In the genomic region with DNA sequence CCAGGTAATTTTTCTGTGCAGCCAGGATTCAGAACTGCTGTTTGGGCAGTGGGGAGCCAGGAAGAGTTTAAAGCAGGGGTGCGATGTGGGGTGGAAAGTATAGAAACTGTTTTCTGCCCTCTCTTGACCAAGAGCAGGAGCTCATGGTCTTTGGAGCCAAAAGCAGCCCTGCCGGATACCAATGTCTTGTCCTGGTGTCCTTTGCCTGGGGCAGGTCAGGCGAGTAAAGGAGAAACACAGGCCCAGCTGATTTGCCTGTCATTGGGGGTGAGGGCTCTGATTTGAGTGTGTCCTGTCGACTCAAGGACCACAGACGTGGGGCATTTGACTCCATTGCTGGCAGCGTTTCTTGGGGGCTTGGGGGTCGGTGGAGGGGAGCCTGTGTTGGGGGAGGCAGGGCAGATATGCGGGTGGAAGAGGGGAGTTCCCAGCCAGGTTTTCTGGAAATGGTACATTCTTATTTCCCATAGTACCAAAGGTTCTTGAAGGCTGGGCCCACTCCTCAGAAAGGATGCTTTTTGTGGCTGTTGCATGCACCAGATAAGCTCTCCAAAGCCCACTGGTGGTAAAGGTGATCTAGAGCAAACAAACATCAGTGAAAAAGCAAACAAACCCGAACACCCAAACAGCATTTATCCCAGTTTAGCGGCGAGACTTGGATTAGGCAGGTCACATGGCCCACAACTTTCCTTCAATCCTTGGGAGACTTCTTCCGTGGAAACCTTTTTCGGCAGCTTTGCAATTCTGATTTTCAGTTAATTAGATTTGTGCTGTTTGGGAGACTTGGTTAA, we compare ENCODE assay signal across 23 cellular contexts. TPM values are rescaled to one million over a fixed set of nuclear protein-coding genes. Genes with fewer than 3 reads are reported as not detected.
A peak's percentile ranks its signal among the peaks of the same experiment; 100 is the strongest.
DNase-seq lines count a peak whose midpoint lies in the region; ATAC-seq and TF ChIP-seq lines count a peak whose summit lies in the region.
"Had no signal": no experiment of that assay in that cellular context is flagged by ENCODE, and none has a peak within 500 bp of the region (broad histone marks: within the 10 kb centered on the region; RNA-seq: fewer than 3 reads in every experiment).

No MANE protein-coding gene starts in this region.

- H3K27me3 ChIP-seq in DND-41 (ENCODE audit: insufficient read depth, low read length, poor library complexity) = no peaks in the 10 kb centered on the region
- no peaks in the 10 kb centered on the region for H3K27me3 ChIP-seq in neural progenitor cell
- H3K27me3 ChIP-seq: MG63, SJSA1 had no signal

- peaks cover 11% of the 10 kb centered on the region for H3K4me1 Mint-ChIP-seq in activated CD8-positive, alpha-beta T cell treated with anti-CD3 and anti-CD28 coated beads for 36 hours (ENCODE audit: low read depth)
- peaks cover 78% of the 10 kb centered on the region for H3K4me1 Mint-ChIP-seq in neural progenitor cell

- H3K4me2 ChIP-seq in DND-41 (ENCODE audit: insufficient read depth, low read length) (no peak overlapping the region), neural progenitor cell (peak overlapping the region; percentile 10), OCI-LY7 (ENCODE audit: low read length) (no peak overlapping the region)

- H3K27me3 Mint-ChIP-seq in activated CD8-positive, alpha-beta T cell treated with anti-CD3 and anti-CD28 coated beads for 36 hours = no peaks in the 10 kb centered on the region
- peaks cover 8% of the 10 kb centered on the region for H3K27me3 Mint-ChIP-seq in neural progenitor cell (ENCODE audit: insufficient read depth, low read depth)
- H3K27me3 Mint-ChIP-seq: activated CD4-positive, alpha-beta memory T cell treated with anti-CD3 and anti-CD28 coated beads for 36 hours; activated naive CD8-positive, alpha-beta T cell; effector memory CD8-positive, alpha-beta T cell; memory B cell; stimulated activated naive B cell treated with anti-CD40 and anti-IgM and Interleukin-4, amounts not matched to agents 10 μg/mL and 1 μg/mL and 100 μg/mL, for 72 hours; T-cell had no signal

- H2AFZ ChIP-seq in DND-41 (ENCODE audit: low read depth, low read length) (no peak overlapping the region), neural progenitor cell (replicated peaks) (no peak overlapping the region), OCI-LY7 (ENCODE audit: low read length) (no peak overlapping the region)

- no peak for TF ChIP-seq CTCF in DND-41 (IDR thresholded peaks at IDR 0.05; ENCODE audit: borderline replicate concordance, extremely low read depth, low read length, poor library complexity, severe bottlenecking)
- no peak for TF ChIP-seq CTCF in LNCaP clone FGC (IDR thresholded peaks at IDR 0.05; ENCODE audit: control insufficient read depth, extremely low read depth, insufficient read depth)
- TF ChIP-seq CTCF in activated CD8-positive, alpha-beta T cell treated with anti-CD3 and anti-CD28 coated beads for 36 hours (IDR thresholded peaks at IDR 0.05) = no peak
- TF ChIP-seq CTCF in neural progenitor cell (IDR thresholded peaks at IDR 0.05) = no peak
- TF ChIP-seq CTCF in OCI-LY7 (conservative IDR thresholded peaks at IDR 0.05; ENCODE audit: low read length) = no peak

- intact Hi-C loops in activated CD8-positive, alpha-beta T cell treated with anti-CD3 and anti-CD28 coated beads for 36 hours (cut with micrococcal nuclease) = no loop called here
- intact Hi-C loops in OCI-LY7 (cut with micrococcal nuclease; ENCODE audit: unreplicated experiment) = no loop called here

- no peak overlapping the region for H3K4me3 Mint-ChIP-seq in activated CD8-positive, alpha-beta T cell treated with anti-CD3 and anti-CD28 coated beads for 36 hours
- H3K4me3 Mint-ChIP-seq in neural progenitor cell = no peak overlapping the region
- H3K4me3 Mint-ChIP-seq: activated CD4-positive, alpha-beta memory T cell treated with anti-CD3 and anti-CD28 coated beads for 36 hours; activated naive CD8-positive, alpha-beta T cell; effector memory CD8-positive, alpha-beta T cell; memory B cell; neural crest cell; stimulated activated naive B cell treated with anti-CD40 and anti-IgM and Interleukin-4, amounts not matched to agents 10 μg/mL and 1 μg/mL and 100 μg/mL, for 72 hours; T-cell had no signal

- H4K20me1 ChIP-seq in DND-41 (ENCODE audit: insufficient read depth, low read length) (peaks cover 91% of the 10 kb centered on the region), neural progenitor cell (ENCODE audit: low read depth) (peaks cover 86% of the 10 kb centered on the region), OCI-LY7 (ENCODE audit: insufficient read depth, low read length) (no peaks in the 10 kb centered on the region)

- POLR2A ChIA-PET in activated CD8-positive, alpha-beta T cell treated with anti-CD3 and anti-CD28 coated beads for 36 hours (lab: Charles Lee) = no interaction called here
- POLR2A ChIA-PET in OCI-LY7 (lab: Charles Lee) = interaction anchor here (0.7 kb wide), 2 partner anchors 26 to 39 kb away, joined by 6 to 7 read pairs; no protein-coding TSS in a partner anchor

- CTCF ChIA-PET in activated CD8-positive, alpha-beta T cell treated with anti-CD3 and anti-CD28 coated beads for 36 hours (lab: Charles Lee) = no interaction called here
- CTCF ChIA-PET in OCI-LY7 (lab: Charles Lee; ENCODE audit: unreplicated experiment) = no interaction called here

- DNase-seq in DND-41 (no peak), LNCaP clone FGC (ENCODE audit: low read depth) (peak; percentile 50), neural progenitor cell (ENCODE audit: low spot score) (no peak), OCI-LY7 (ENCODE audit: low spot score) (no peak), globus pallidus (ENCODE audit: low spot score) (no peak)
- no peak for DNase-seq in activated CD8-positive, alpha-beta T cell treated with anti-CD3 and anti-CD28 coated beads for 36 hours
- DNase-seq in activated CD4-positive, alpha-beta T cell treated with anti-CD3 and anti-CD28 coated beads for 4 hours = no peak
- DNase-seq: activated CD4-positive, alpha-beta memory T cell treated with anti-CD3 and anti-CD28 coated beads for 36 hours; activated effector memory CD4-positive, alpha-beta T cell treated with Interleukin-2 at 50 U/mL for 16 hours; C1 segment of cervical spinal cord; cortex of kidney; effector memory CD8-positive, alpha-beta T cell; MG63; NCI-H1105 treated with DMSO at 0.1 percent for 48 hours; NCI-H446; psoas muscle; stimulated activated naive B cell treated with anti-CD40 and anti-IgM and Interleukin-4, amounts not matched to agents 10 μg/mL and 1 μg/mL and 100 μg/mL, for 72 hours; T-cell had no signal

- H3K36me3 ChIP-seq in DND-41 (ENCODE audit: insufficient read depth, low read length) = peaks cover 97% of the 10 kb centered on the region
- no peaks in the 10 kb centered on the region for H3K36me3 ChIP-seq in neural progenitor cell
- H3K36me3 ChIP-seq in OCI-LY7 (ENCODE audit: insufficient read depth, low read length) = peaks cover 48% of the 10 kb centered on the region
- H3K36me3 ChIP-seq: MG63 had no signal

- H3K4me1 ChIP-seq in DND-41 (ENCODE audit: insufficient read depth, low read length) = peaks cover 6% of the 10 kb centered on the region; the same call in 1 of the 2 replicates
- H3K4me1 ChIP-seq in neural progenitor cell = peaks cover 49% of the 10 kb centered on the region
- H3K4me1 ChIP-seq in OCI-LY7 (ENCODE audit: insufficient read depth, low read length, poor library complexity, severe bottlenecking) = peaks cover 7% of the 10 kb centered on the region
- H3K4me1 ChIP-seq: SJSA1 had no signal

- BruUV-seq in OCI-LY7 (replicated peaks; lab: Mats Ljungman, UMichigan) = no TSS peak

- H3K27ac ChIP-seq in DND-41 (ENCODE audit: low read length) = peak overlapping the region; percentile 47
- peak overlapping the region; percentile 63 for H3K27ac ChIP-seq in neural progenitor cell
- no peak overlapping the region for H3K27ac ChIP-seq in OCI-LY7 (ENCODE audit: low read depth, low read length, poor library complexity, severe bottlenecking)
- H3K27ac ChIP-seq: psoas muscle, SJSA1 had no signal

- H3K9ac ChIP-seq in DND-41 (ENCODE audit: low read depth, low read length) = no peak overlapping the region
- no peak overlapping the region for H3K9ac ChIP-seq in neural progenitor cell

- no peaks in the 10 kb centered on the region for H3K9me3 Mint-ChIP-seq in activated CD8-positive, alpha-beta T cell treated with anti-CD3 and anti-CD28 coated beads for 36 hours
- no peaks in the 10 kb centered on the region for H3K9me3 Mint-ChIP-seq in neural progenitor cell
- H3K9me3 Mint-ChIP-seq: activated CD4-positive, alpha-beta memory T cell treated with anti-CD3 and anti-CD28 coated beads for 36 hours; effector memory CD8-positive, alpha-beta T cell; memory B cell; neural crest cell; stimulated activated naive B cell treated with anti-CD40 and anti-IgM and Interleukin-4, amounts not matched to agents 10 μg/mL and 1 μg/mL and 100 μg/mL, for 72 hours; T-cell had no signal

- peaks cover 11% of the 10 kb centered on the region for H3K36me3 Mint-ChIP-seq in activated CD8-positive, alpha-beta T cell treated with anti-CD3 and anti-CD28 coated beads for 36 hours (ENCODE audit: low read depth)
- peaks cover 58% of the 10 kb centered on the region for H3K36me3 Mint-ChIP-seq in neural progenitor cell

- H3K4me3 ChIP-seq in DND-41 (ENCODE audit: low read depth in 1 of 2, low read length in 2 of 2) (no peak overlapping the region), LNCaP clone FGC (ENCODE audit: low read depth, low read length) (no peak overlapping the region), neural progenitor cell (no peak overlapping the region), OCI-LY7 (ENCODE audit: low read depth, low read length, poor library complexity, severe bottlenecking) (no peak overlapping the region)
- H3K4me3 ChIP-seq: MG63, psoas muscle, SJSA1 had no signal

- H3K79me2 ChIP-seq in DND-41 (ENCODE audit: insufficient read depth, low read length) (peaks cover 99% of the 10 kb centered on the region), neural progenitor cell (ENCODE audit: low read depth) (peaks cover 99% of the 10 kb centered on the region), OCI-LY7 (ENCODE audit: insufficient read depth, low read depth, low read length) (no peaks in the 10 kb centered on the region)

- H3K9me3 ChIP-seq in DND-41 (ENCODE audit: insufficient read depth, low read length, severe bottlenecking) = no peaks in the 10 kb centered on the region
- no peaks in the 10 kb centered on the region for H3K9me3 ChIP-seq in neural progenitor cell (ENCODE audit: low read depth)
- no peaks in the 10 kb centered on the region for H3K9me3 ChIP-seq in OCI-LY7 (ENCODE audit: low read length)
- H3K9me3 ChIP-seq: MG63, psoas muscle, SJSA1 had no signal

- peaks cover 29% of the 10 kb centered on the region for H3F3A ChIP-seq in neural progenitor cell (ENCODE audit: low read depth)

- ATAC-seq in DND-41 (ENCODE audit: insufficient read depth, low read depth) = no peak
- no peak for ATAC-seq in activated CD8-positive, alpha-beta T cell treated with anti-CD3 and anti-CD28 coated beads for 36 hours
- ATAC-seq: activated CD4-positive, CD25-positive, alpha-beta regulatory T cell treated with anti-CD3 and anti-CD28 coated beads, Interleukin-2, amount 50 U/mL, for 24 hours; effector memory CD8-positive, alpha-beta T cell; psoas muscle; stimulated activated naive B cell treated with anti-CD40 and anti-IgM and Interleukin-4, amounts not matched to agents 10 μg/mL and 1 μg/mL and 100 μg/mL, for 72 hours; T-cell had no signal

- H3K9me2 ChIP-seq in OCI-LY7 (ENCODE audit: insufficient read depth, low read length) = no peaks in the 10 kb centered on the region

- H3K27ac Mint-ChIP-seq in activated CD8-positive, alpha-beta T cell treated with anti-CD3 and anti-CD28 coated beads for 36 hours = peak overlapping the region; percentile 25
- H3K27ac Mint-ChIP-seq in neural progenitor cell = peak overlapping the region; percentile 76
- H3K27ac Mint-ChIP-seq: activated CD4-positive, alpha-beta memory T cell treated with anti-CD3 and anti-CD28 coated beads for 36 hours; activated naive CD8-positive, alpha-beta T cell; memory B cell; T-cell had no signal

RNA-seq across cellular contexts. Expression of gene MSI2, which starts 58.9 kb away (rescaled TPM):
- total RNA-seq in activated CD8-positive, alpha-beta T cell treated with anti-CD3 and anti-CD28 coated beads for 36 hours = 10 to 100 TPM; 59.6 to 61.7 TPM
- total RNA-seq in neural progenitor cell (ENCODE audit: low replicate concordance) (92.7 and 96.9 TPM in 2 replicates), OCI-LY7 (2022) (164 and 193 TPM in 2 replicates)
- 131 and 226 TPM in 2 replicates for total RNA-seq in OCI-LY7 (2014; rRNA removed; shearing (Covaris generic))
